ENCODE assay signal across 12 cellular contexts in genomic region chr16:80197790-80198201, GRCh38.
DNase-seq lines count a peak whose midpoint lies in the region; ATAC-seq and TF ChIP-seq lines count a peak whose summit lies in the region.
"Had no signal": no experiment of that assay in that cellular context is flagged by ENCODE, and none has a peak within 500 bp of the region (broad histone marks: within the 10 kb centered on the region; RNA-seq: fewer than 3 reads in every experiment).

No MANE protein-coding gene starts in this region.

- H3K36me3 Mint-ChIP-seq in activated T-cell treated with anti-CD3 and anti-CD28 coated beads, Interleukin-2, amount 50 U/mL, for 4 hours (ENCODE audit: insufficient read depth): no peaks in the 10 kb centered on the region
- H3K36me3 Mint-ChIP-seq in stimulated activated effector memory CD8-positive, alpha-beta T cell treated with anti-CD3 and anti-CD28 coated beads, Interleukin-12 subunit alpha, Interleukin-12 subunit beta, amount 100 ng/mL, for 72 hours: no peaks in the 10 kb centered on the region
- H3K36me3 Mint-ChIP-seq in activated naive CD4-positive, alpha-beta T cell treated with anti-CD3 and anti-CD28 coated beads for 36 hours (ENCODE audit: low read depth): no peaks in the 10 kb centered on the region
- H3K36me3 Mint-ChIP-seq: IgD-negative memory B cell had no signal

- TF ChIP-seq CTCF in RWPE1 (conservative IDR thresholded peaks at IDR 0.05; ENCODE audit: low read depth) (no peak), fibroblast of lung (conservative IDR thresholded peaks at IDR 0.05 in 1 of 2, IDR thresholded peaks at IDR 0.05 in 1 of 2; ENCODE audit: low read depth in 1 of 2, low read length in 2 of 2) (no peak), ovary (IDR thresholded peaks at IDR 0.05) (no peak)

- no peak for TF ChIP-seq EP300 in ovary (IDR thresholded peaks at IDR 0.05)

- no peaks in the 10 kb centered on the region for H3K79me2 ChIP-seq in fibroblast of lung (ENCODE audit: control insufficient read depth, insufficient read depth, low read length)

- H3K4me1 ChIP-seq in fibroblast of lung (ENCODE audit: control insufficient read depth, extremely low read depth, insufficient read depth, low read length) (peaks cover 3% of the 10 kb centered on the region), ovary (ENCODE audit: insufficient read depth) (no peaks in the 10 kb centered on the region)
- H3K4me1 ChIP-seq: adrenal gland, HAP-1 had no signal

- 20 to 29% (median 25%) methylated on average over 4 of the region's 4 CpGs for WGBS in ovary, 3 donors

- H2AFZ ChIP-seq in fibroblast of lung (ENCODE audit: low read length): no peak overlapping the region

- POLR2A ChIA-PET in RWPE1 (lab: Yijun Ruan, JAX; ENCODE audit: low non-redundant PET): no interaction called here

- H3K9me3 ChIP-seq in fibroblast of lung (ENCODE audit: control insufficient read depth, insufficient read depth, low read depth, low read length): no peaks in the 10 kb centered on the region
- H3K9me3 ChIP-seq in ovary: no peaks in the 10 kb centered on the region
- H3K9me3 ChIP-seq: adrenal gland, HAP-1 had no signal

- intact Hi-C loops in activated naive CD4-positive, alpha-beta T cell treated with anti-CD3 and anti-CD28 coated beads for 36 hours (cut with micrococcal nuclease): no loop called here
- intact Hi-C loops in ovary (cut with DNase I): loop anchor here in 1 of 4 donors (10.0 kb wide), 1 partner anchor 1783 kb away; no protein-coding TSS in a partner anchor

- H3K27me3 Mint-ChIP-seq in activated T-cell treated with anti-CD3 and anti-CD28 coated beads, Interleukin-2, amount 50 U/mL, for 4 hours (ENCODE audit: low read depth): no peaks in the 10 kb centered on the region
- peaks cover 4% of the 10 kb centered on the region for H3K27me3 Mint-ChIP-seq in activated naive CD4-positive, alpha-beta T cell treated with anti-CD3 and anti-CD28 coated beads for 36 hours (ENCODE audit: low read depth)
- H3K27me3 Mint-ChIP-seq: CD4-positive, alpha-beta T cell had no signal

- peak; percentile 53 to 76 for ATAC-seq in activated T-cell treated with anti-CD3 and anti-CD28 coated beads, Interleukin-2, amount 50 U/mL, for 4 hours
- peak; percentile 82 for ATAC-seq in stimulated activated effector memory CD8-positive, alpha-beta T cell treated with anti-CD3 and anti-CD28 coated beads, Interleukin-12 subunit alpha, Interleukin-12 subunit beta, amount 100 ng/mL, for 72 hours

- H4K20me1 ChIP-seq in fibroblast of lung (ENCODE audit: control insufficient read depth, extremely low read depth, insufficient read depth, low read length): no peaks in the 10 kb centered on the region

- no peaks in the 10 kb centered on the region for H3K36me3 ChIP-seq in fibroblast of lung (ENCODE audit: control insufficient read depth, insufficient read depth, low read length)
- H3K36me3 ChIP-seq in ovary: no peaks in the 10 kb centered on the region
- H3K36me3 ChIP-seq: adrenal gland, HAP-1 had no signal

- H3K27me3 ChIP-seq in fibroblast of lung (ENCODE audit: control insufficient read depth, insufficient read depth, low read length): no peaks in the 10 kb centered on the region
- H3K27me3 ChIP-seq in ovary: no peaks in the 10 kb centered on the region
- H3K27me3 ChIP-seq: adrenal gland had no signal

- no peak overlapping the region for H3K27ac Mint-ChIP-seq in stimulated activated effector memory CD8-positive, alpha-beta T cell treated with anti-CD3 and anti-CD28 coated beads, Interleukin-12 subunit alpha, Interleukin-12 subunit beta, amount 100 ng/mL, for 72 hours
- H3K27ac Mint-ChIP-seq in activated naive CD4-positive, alpha-beta T cell treated with anti-CD3 and anti-CD28 coated beads for 36 hours: no peak overlapping the region
- H3K27ac Mint-ChIP-seq: CD4-positive, alpha-beta T cell; IgD-negative memory B cell had no signal

- no peak overlapping the region for H3K4me3 Mint-ChIP-seq in activated T-cell treated with anti-CD3 and anti-CD28 coated beads, Interleukin-2, amount 50 U/mL, for 4 hours
- no peak overlapping the region for H3K4me3 Mint-ChIP-seq in stimulated activated effector memory CD8-positive, alpha-beta T cell treated with anti-CD3 and anti-CD28 coated beads, Interleukin-12 subunit alpha, Interleukin-12 subunit beta, amount 100 ng/mL, for 72 hours
- no peak overlapping the region for H3K4me3 Mint-ChIP-seq in activated naive CD4-positive, alpha-beta T cell treated with anti-CD3 and anti-CD28 coated beads for 36 hours
- H3K4me3 Mint-ChIP-seq: CD4-positive, alpha-beta T cell; IgD-negative memory B cell had no signal

- TF ChIP-seq POLR2A in ovary (IDR thresholded peaks at IDR 0.05): no peak

- H3K4me2 ChIP-seq in fibroblast of lung (ENCODE audit: extremely low read depth, insufficient read depth, low read length): peak overlapping the region; percentile 72

- CTCF ChIA-PET in RWPE1 (lab: Yijun Ruan, JAX): no interaction called here
- CTCF ChIA-PET in activated naive CD4-positive, alpha-beta T cell treated with anti-CD3 and anti-CD28 coated beads for 36 hours (lab: Charles Lee): interaction anchor here (0.7 kb wide), 1 partner anchor 185 kb away, joined by 5 read pairs; no protein-coding TSS in a partner anchor

- H3K9ac ChIP-seq in fibroblast of lung (ENCODE audit: insufficient read depth, low read length): no peak overlapping the region

- H3K4me3 ChIP-seq in fibroblast of lung (replicated peaks in 1 of 4; ENCODE audit: control extremely low read depth in 1 of 4, insufficient read depth in 1 of 4, low read depth in 3 of 4, low read length in 4 of 4) (no peak overlapping the region), ovary (no peak overlapping the region)
- H3K4me3 ChIP-seq: adrenal gland, HAP-1 had no signal

- no peak for DNase-seq in activated T-cell treated with anti-CD3 and anti-CD28 coated beads, Interleukin-2, amount 50 U/mL, for 4 hours
- DNase-seq in activated T-cell treated with anti-CD3 and anti-CD28 coated beads for 4 hours: no peak
- peak; percentile 81 for DNase-seq in RWPE1 (ENCODE audit: low spot score)
- peak; percentile 81 to 97 for DNase-seq in fibroblast of lung (ENCODE audit: low read depth in 2 of 2)
- DNase-seq in stimulated activated effector memory CD8-positive, alpha-beta T cell treated with anti-CD3 and anti-CD28 coated beads, Interleukin-12 subunit alpha, Interleukin-12 subunit beta, amount 100 ng/mL, for 72 hours (ENCODE audit: low spot score in 2 of 2): no peak
- DNase-seq in stimulated activated CD4-positive, alpha-beta T cell treated with anti-CD3 and anti-CD28 coated beads, Interleukin-4, amount 100 ng/mL, for 24 hours: no peak
- DNase-seq in activated naive CD4-positive, alpha-beta T cell treated with anti-CD3 and anti-CD28 coated beads for 36 hours: no peak
- DNase-seq in ovary: no peak
- DNase-seq: adrenal gland; CD4-positive, alpha-beta T cell had no signal

- H3K27ac ChIP-seq in RWPE1 (peak overlapping the region; percentile 80), fibroblast of lung (ENCODE audit: insufficient read depth, low read length) (peak overlapping the region; percentile 70), ovary (no peak overlapping the region)
- H3K27ac ChIP-seq: adrenal gland had no signal

- peaks cover 2% of the 10 kb centered on the region for H3K4me1 Mint-ChIP-seq in activated T-cell treated with anti-CD3 and anti-CD28 coated beads, Interleukin-2, amount 50 U/mL, for 4 hours (ENCODE audit: low read depth)
- no peaks in the 10 kb centered on the region for H3K4me1 Mint-ChIP-seq in stimulated activated effector memory CD8-positive, alpha-beta T cell treated with anti-CD3 and anti-CD28 coated beads, Interleukin-12 subunit alpha, Interleukin-12 subunit beta, amount 100 ng/mL, for 72 hours
- peaks cover 3% of the 10 kb centered on the region for H3K4me1 Mint-ChIP-seq in activated naive CD4-positive, alpha-beta T cell treated with anti-CD3 and anti-CD28 coated beads for 36 hours (ENCODE audit: low read depth)
- H3K4me1 Mint-ChIP-seq: IgD-negative memory B cell had no signal

- no peaks in the 10 kb centered on the region for H3K9me3 Mint-ChIP-seq in activated T-cell treated with anti-CD3 and anti-CD28 coated beads, Interleukin-2, amount 50 U/mL, for 4 hours
- no peaks in the 10 kb centered on the region for H3K9me3 Mint-ChIP-seq in stimulated activated effector memory CD8-positive, alpha-beta T cell treated with anti-CD3 and anti-CD28 coated beads, Interleukin-12 subunit alpha, Interleukin-12 subunit beta, amount 100 ng/mL, for 72 hours
- H3K9me3 Mint-ChIP-seq in activated naive CD4-positive, alpha-beta T cell treated with anti-CD3 and anti-CD28 coated beads for 36 hours: no peaks in the 10 kb centered on the region
- H3K9me3 Mint-ChIP-seq: CD4-positive, alpha-beta T cell; IgD-negative memory B cell had no signal

Comparison
In these comparisons a context has a peak if more than half of its experiments do, and no peak if none do; other contexts are left out.
1. DNase-seq: peak in RWPE1 (single experiment) and fibroblast of lung (2 of 2); none in activated T-cell treated with anti-CD3 and anti-CD28 coated beads, Interleukin-2, amount 50 U/mL, for 4 hours (single experiment), activated T-cell treated with anti-CD3 and anti-CD28 coated beads for 4 hours (single experiment), stimulated activated effector memory CD8-positive, alpha-beta T cell treated with anti-CD3 and anti-CD28 coated beads, Interleukin-12 subunit alpha, Interleukin-12 subunit beta, amount 100 ng/mL, for 72 hours (0 of 2), stimulated activated CD4-positive, alpha-beta T cell treated with anti-CD3 and anti-CD28 coated beads, Interleukin-4, amount 100 ng/mL, for 24 hours (single experiment), activated naive CD4-positive, alpha-beta T cell treated with anti-CD3 and anti-CD28 coated beads for 36 hours (single experiment) and ovary (0 of 5).
2. H3K27ac ChIP-seq: peak in RWPE1 (single experiment) and fibroblast of lung (single experiment); none in ovary (0 of 2).